Comparison of ENCODE assay signal across 8 cellular contexts in genomic region chr7:106425017-106425719, GRCh38.
DNase-seq lines count a peak whose midpoint lies in the region; ATAC-seq and TF ChIP-seq lines count a peak whose summit lies in the region.

No MANE protein-coding gene starts in this region.

- no peak overlapping the region for H3K27ac Mint-ChIP-seq in glutamatergic neuron (ENCODE audit: unreplicated experiment)

- no peaks in the 10 kb centered on the region for H3K27me3 Mint-ChIP-seq in glutamatergic neuron (ENCODE audit: unreplicated experiment)

- ATAC-seq in GM18505 (IDR thresholded peaks at IDR 0.05; ENCODE audit: unreplicated experiment), result peak; percentile 86
- ATAC-seq in HG02610 (IDR thresholded peaks at IDR 0.05; ENCODE audit: unreplicated experiment), result peak; percentile 94
- ATAC-seq in aorta (ENCODE audit: low FRiP score), result peak; percentile 85

- TF ChIP-seq CTCF in fibroblast of mammary gland (conservative IDR thresholded peaks at IDR 0.05; ENCODE audit: control insufficient read depth, insufficient read depth, low read depth, low read length) (no peak), prostate gland (IDR thresholded peaks at IDR 0.05) (no peak), glutamatergic neuron (IDR thresholded peaks at IDR 0.05; ENCODE audit: partially characterized antibody, unreplicated experiment) (no peak)

- DNase-seq in NCI-H2029 (lab: John Stamatoyannopoulos, UW) (peak; percentile 46), fibroblast of mammary gland (ENCODE audit: low read depth) (peak; percentile 100), prostate gland (ENCODE audit: low spot score) (peak; percentile 89), aorta (peak in 1 of 2 donors; percentile 86), glutamatergic neuron (no peak)
- peak; percentile 12 to 58 for DNase-seq in activated CD8-positive, alpha-beta memory T cell treated with anti-CD3 and anti-CD28 coated beads for 4 hours (ENCODE audit: low read depth in 2 of 2)

- H3K36me3 ChIP-seq in prostate gland (no peaks in the 10 kb centered on the region), aorta (ENCODE audit: control insufficient read depth in 1 of 2, insufficient read depth in 2 of 2, low read length in 1 of 2) (no peaks in the 10 kb centered on the region)

- peak overlapping the region; percentile 52 to 58 for H3K27ac ChIP-seq in prostate gland
- peak overlapping the region in 1 of 2 donors; percentile 17 for H3K27ac ChIP-seq in aorta (ENCODE audit: low read depth in 1 of 2, low read length in 2 of 2)

- H3K4me3 ChIP-seq in fibroblast of mammary gland (ENCODE audit: control insufficient read depth, low read depth, low read length) (no peak overlapping the region), prostate gland (no peak overlapping the region), aorta (ENCODE audit: low read length in 2 of 2) (no peak overlapping the region)

- no peaks in the 10 kb centered on the region for H3K27me3 ChIP-seq in prostate gland (replicated peaks; ENCODE audit: insufficient read depth)
- H3K27me3 ChIP-seq in aorta (ENCODE audit: control insufficient read depth in 1 of 2, insufficient read depth in 2 of 2, low read length in 1 of 2), result no peaks in the 10 kb centered on the region

- H3K9me3 ChIP-seq in prostate gland, result no peaks in the 10 kb centered on the region
- peaks cover 1% of the 10 kb centered on the region for H3K9me3 ChIP-seq in aorta (ENCODE audit: control insufficient read depth, low read length)

- H3K9me3 Mint-ChIP-seq in glutamatergic neuron (ENCODE audit: unreplicated experiment), result peaks cover 4% of the 10 kb centered on the region

- WGBS in prostate gland, result 10% methylated on average over 7 of the region's 7 CpGs
- 19 to 24% methylated on average over 7 of the region's 7 CpGs for WGBS in aorta, 2 donors

- H3K36me3 Mint-ChIP-seq in glutamatergic neuron (ENCODE audit: unreplicated experiment), result no peaks in the 10 kb centered on the region

- TF ChIP-seq POLR2A in GM18505 (IDR thresholded peaks at IDR 0.05; ENCODE audit: borderline replicate concordance, extremely low read depth, insufficient read depth, insufficient read length) (peak; percentile 26), prostate gland (IDR thresholded peaks at IDR 0.05) (peak; percentile 20)

- H3K4me1 Mint-ChIP-seq in glutamatergic neuron (ENCODE audit: low read depth, unreplicated experiment), result no peaks in the 10 kb centered on the region

- peaks cover 5% of the 10 kb centered on the region for H3K4me1 ChIP-seq in prostate gland (replicated peaks)
- H3K4me1 ChIP-seq in aorta (ENCODE audit: control insufficient read depth in 1 of 2, insufficient read depth in 2 of 2, low read length in 2 of 2), result no peaks in the 10 kb centered on the region

- no peak overlapping the region for H3K4me3 Mint-ChIP-seq in glutamatergic neuron (ENCODE audit: unreplicated experiment)

- intact Hi-C loops in prostate gland (cut with DNase I), result loop anchor here (2.0 kb wide), 1 partner anchor 140 kb away; the partner anchor contains the start of gene NAMPT
- intact Hi-C loops in aorta (cut with DNase I), result loop anchor here in 1 of 2 donors (10.0 kb wide), 1 partner anchor 140 kb away; the partner anchor contains the start of gene NAMPT
